1 cellular context compared by ENCODE assay signal in genomic region chrX:73943900-73944581, GRCh38.
TF ChIP-seq lines count a peak whose summit lies in the region.

No MANE protein-coding gene starts in this region.

TF ChIP-seq in HepG2, 621 proteins besides CTCF, POLR2A, EP300 and RAD21 (continued from another document and continues in another):
- TF ChIP-seq MLX (CRISPR knock-in tag; IDR thresholded peaks at IDR 0.05), result peak; percentile 41; the same call in 1 of the 2 replicates
- TF ChIP-seq ZNF121 (CRISPR knock-in tag; IDR thresholded peaks at IDR 0.05), result no peak
- TF ChIP-seq SIX4 (CRISPR knock-in tag; IDR thresholded peaks at IDR 0.05), result peak; percentile 55; the same call in 1 of the 2 replicates
- TF ChIP-seq ATF7 (IDR thresholded peaks at IDR 0.05), result no peak
- TF ChIP-seq ATF7 (CRISPR knock-in tag; IDR thresholded peaks at IDR 0.05), result 0 out of 2 replicates have a peak, but pooled peaks have one; percentile 59
- TF ChIP-seq ZNF782 (CRISPR knock-in tag; IDR thresholded peaks at IDR 0.05; ENCODE audit: borderline replicate concordance), result peak; percentile 59; the same call in 1 of the 2 replicates
- no peak for TF ChIP-seq ZNF550 (CRISPR knock-in tag; IDR thresholded peaks at IDR 0.05; ENCODE audit: borderline replicate concordance)
- no peak for TF ChIP-seq SATB2 (CRISPR knock-in tag; IDR thresholded peaks at IDR 0.05)
- no peak for TF ChIP-seq ZNF280B (CRISPR knock-in tag; IDR thresholded peaks at IDR 0.05; ENCODE audit: borderline replicate concordance)
- TF ChIP-seq ZNF749 (CRISPR knock-in tag; IDR thresholded peaks at IDR 0.05; ENCODE audit: borderline replicate concordance), result 0 out of 2 replicates have a peak, but pooled peaks have one; percentile 4
- TF ChIP-seq TERF1 (CRISPR knock-in tag; IDR thresholded peaks at IDR 0.05), result no peak
- no peak for TF ChIP-seq ZNF329 (CRISPR knock-in tag; IDR thresholded peaks at IDR 0.05; ENCODE audit: low read depth)
- peak; percentile 90 for TF ChIP-seq THAP9 (CRISPR knock-in tag; IDR thresholded peaks at IDR 0.05; ENCODE audit: borderline replicate concordance)
- TF ChIP-seq ZNF646 (CRISPR knock-in tag; IDR thresholded peaks at IDR 0.05), result 0 out of 2 replicates have a peak, but pooled peaks have one; percentile 39
- peak; percentile 56; the same call in 1 of the 2 replicates for TF ChIP-seq IRF9 (CRISPR knock-in tag; IDR thresholded peaks at IDR 0.05; ENCODE audit: borderline replicate concordance)
- peak; percentile 63 for TF ChIP-seq FOSL2 (CRISPR knock-in tag; IDR thresholded peaks at IDR 0.05)
- no peak for TF ChIP-seq ZMYM2 (CRISPR knock-in tag; IDR thresholded peaks at IDR 0.05)
- TF ChIP-seq FIP1L1 (IDR thresholded peaks at IDR 0.05; ENCODE audit: borderline replicate concordance, insufficient read depth, low read depth, low read length), result 0 out of 2 replicates have a peak, but pooled peaks have one; percentile 60
- no peak for TF ChIP-seq ZBTB37 (CRISPR knock-in tag; IDR thresholded peaks at IDR 0.05)
- peak; percentile 92 for TF ChIP-seq ZNF691 (CRISPR knock-in tag; IDR thresholded peaks at IDR 0.05; ENCODE audit: borderline replicate concordance, low read depth)
- TF ChIP-seq JUNB (CRISPR knock-in tag; IDR thresholded peaks at IDR 0.05; ENCODE audit: borderline replicate concordance), result no peak
- no peak for TF ChIP-seq RCOR2 (CRISPR knock-in tag; IDR thresholded peaks at IDR 0.05)
- no peak for TF ChIP-seq ARNT (IDR thresholded peaks at IDR 0.05)
- TF ChIP-seq MEIS2 (CRISPR knock-in tag; IDR thresholded peaks at IDR 0.05), result 0 out of 2 replicates have a peak, but pooled peaks have one; percentile 24
- TF ChIP-seq ZSCAN25 (CRISPR knock-in tag; IDR thresholded peaks at IDR 0.05), result 0 out of 2 replicates have a peak, but pooled peaks have one; percentile 34
- TF ChIP-seq HOXA7 (CRISPR knock-in tag; IDR thresholded peaks at IDR 0.05), result no peak
- TF ChIP-seq THAP11 (CRISPR knock-in tag; IDR thresholded peaks at IDR 0.05), result peak; percentile 91
- no peak for TF ChIP-seq CEBPZ (IDR thresholded peaks at IDR 0.05; ENCODE audit: low read length)
- TF ChIP-seq SETDB1 (CRISPR knock-in tag; IDR thresholded peaks at IDR 0.05; ENCODE audit: borderline replicate concordance), result no peak
- TF ChIP-seq POGZ (CRISPR knock-in tag; IDR thresholded peaks at IDR 0.05), result peak; percentile 99
- peak; percentile 29 for TF ChIP-seq ZNF781 (CRISPR knock-in tag; IDR thresholded peaks at IDR 0.05; ENCODE audit: borderline replicate concordance, not compliant biosample characterization)
- peak; percentile 82 for TF ChIP-seq IKZF5 (CRISPR knock-in tag; IDR thresholded peaks at IDR 0.05)
- TF ChIP-seq PLSCR1 (CRISPR knock-in tag; IDR thresholded peaks at IDR 0.05; ENCODE audit: borderline replicate concordance), result no peak
- no peak for TF ChIP-seq ZNF850 (CRISPR knock-in tag; conservative IDR thresholded peaks at IDR 0.05)
- TF ChIP-seq ZFAT (CRISPR knock-in tag; conservative IDR thresholded peaks at IDR 0.05), result no peak
